ENCODE assay signal across 8 cellular contexts in genomic region chr4:143512978-143513313, GRCh38. TPM values are rescaled to one million over a fixed set of nuclear protein-coding genes. Genes with fewer than 3 reads are reported as not detected.
A peak's percentile ranks its signal among the peaks of the same experiment; 100 is the strongest.
DNase-seq lines count a peak whose midpoint lies in the region; ATAC-seq and TF ChIP-seq lines count a peak whose summit lies in the region.

No MANE protein-coding gene starts in this region.

- H3K36me3 Mint-ChIP-seq in osteocyte (ENCODE audit: unreplicated experiment) = peaks cover 15% of the 10 kb centered on the region

- H3K4me1 ChIP-seq in SJSA1 (replicated peaks) = no peaks in the 10 kb centered on the region; the same call in 1 of the 2 replicates

- H3K27ac ChIP-seq in SJSA1 = peak overlapping the region; percentile 74; the same call in 1 of the 2 replicates

- no peaks in the 10 kb centered on the region for H3K9me3 ChIP-seq in SJSA1 (replicated peaks)

- TF ChIP-seq CTCF in osteocyte (IDR thresholded peaks at IDR 0.05) = no peak

- H3K27me3 Mint-ChIP-seq in osteocyte (ENCODE audit: unreplicated experiment) = peaks cover 27% of the 10 kb centered on the region

- peak overlapping the region; percentile 100 for H3K27ac Mint-ChIP-seq in osteocyte (ENCODE audit: unreplicated experiment)

- H3K4me3 Mint-ChIP-seq in osteocyte (ENCODE audit: unreplicated experiment) = peak overlapping the region; percentile 99

- H3K27me3 ChIP-seq in SJSA1 (replicated peaks) = 0 out of 2 replicates have a peak, but pooled peaks cover 6% of the 10 kb centered on the region

- peaks cover 25% of the 10 kb centered on the region for H3K4me1 Mint-ChIP-seq in osteocyte (ENCODE audit: unreplicated experiment)

- peak; percentile 30 for ATAC-seq in GM18519 (IDR thresholded peaks at IDR 0.05; ENCODE audit: low FRiP score, unreplicated experiment)
- ATAC-seq in HG02759 (IDR thresholded peaks at IDR 0.05; ENCODE audit: unreplicated experiment) = peak; percentile 38

- peaks cover 13% of the 10 kb centered on the region for H3K36me3 ChIP-seq in SJSA1

- H3K4me3 ChIP-seq in SJSA1 = peak overlapping the region; percentile 83

- DNase-seq in SJSA1 (ENCODE audit: low read depth in 1 of 2, low spot score in 2 of 2) = no peak
- DNase-seq in epidermal melanocyte (ENCODE audit: insufficient read length, low spot score) = peak; percentile 35
- DNase-seq in osteocyte (ENCODE audit: extremely low spot score, unreplicated experiment) = no peak
- DNase-seq in D341Med (ENCODE audit: low spot score) = no peak
- no peak for DNase-seq in NCI-H510A treated with DMSO at 0.1 percent for 48 hours (lab: John Stamatoyannopoulos, UW)
- DNase-seq in MV-4-11 (lab: John Stamatoyannopoulos, UW) = no peak

- peaks cover 4% of the 10 kb centered on the region for H3K9me3 Mint-ChIP-seq in osteocyte (ENCODE audit: unreplicated experiment)

RNA-seq across cellular contexts. Expression of gene SMARCA5, which starts 0.6 kb away (rescaled TPM):
- total RNA-seq in SJSA1 (2014; rRNA removed; shearing (Covaris generic)) = 38.1 and 46.9 TPM in 2 replicates
- 51.1 and 56.2 TPM in 2 replicates for total RNA-seq in osteocyte
